Comparison of ENCODE assay signal across 2 cellular contexts in genomic region chr6:99471638-99472037, GRCh38.
A peak's percentile ranks its signal among the peaks of the same experiment; 100 is the strongest.
TF ChIP-seq lines count a peak whose summit lies in the region.

No MANE protein-coding gene starts in this region.

TF ChIP-seq in HEK293, 187 proteins besides CTCF, POLR2A, EP300 and RAD21 (continued from another document):
- TF ChIP-seq, protein P1, sequence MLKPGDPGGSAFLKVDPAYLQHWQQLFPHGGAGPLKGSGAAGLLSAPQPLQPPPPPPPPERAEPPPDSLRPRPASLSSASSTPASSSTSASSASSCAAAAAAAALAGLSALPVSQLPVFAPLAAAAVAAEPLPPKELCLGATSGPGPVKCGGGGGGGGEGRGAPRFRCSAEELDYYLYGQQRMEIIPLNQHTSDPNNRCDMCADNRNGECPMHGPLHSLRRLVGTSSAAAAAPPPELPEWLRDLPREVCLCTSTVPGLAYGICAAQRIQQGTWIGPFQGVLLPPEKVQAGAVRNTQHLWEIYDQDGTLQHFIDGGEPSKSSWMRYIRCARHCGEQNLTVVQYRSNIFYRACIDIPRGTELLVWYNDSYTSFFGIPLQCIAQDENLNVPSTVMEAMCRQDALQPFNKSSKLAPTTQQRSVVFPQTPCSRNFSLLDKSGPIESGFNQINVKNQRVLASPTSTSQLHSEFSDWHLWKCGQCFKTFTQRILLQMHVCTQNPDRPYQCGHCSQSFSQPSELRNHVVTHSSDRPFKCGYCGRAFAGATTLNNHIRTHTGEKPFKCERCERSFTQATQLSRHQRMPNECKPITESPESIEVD (tag by site-specific recombination; IDR thresholded peaks at IDR 0.05) = peak; percentile 56; the same call in 1 of the 2 replicates
- TF ChIP-seq ZNF596 (tag by site-specific recombination; IDR thresholded peaks at IDR 0.05) (no peak), ZNF677 (tag by site-specific recombination; IDR thresholded peaks at IDR 0.05) (no peak), ZBTB11 (tag by site-specific recombination; conservative IDR thresholded peaks at IDR 0.05; ENCODE audit: low read depth) (no peak), ZNF394 (tag by site-specific recombination; IDR thresholded peaks at IDR 0.05; ENCODE audit: borderline replicate concordance) (no peak), ZFP41 (tag by site-specific recombination; IDR thresholded peaks at IDR 0.05; ENCODE audit: borderline replicate concordance) (no peak), ZNF121 (tag by site-specific recombination; IDR thresholded peaks at IDR 0.05) (no peak), ZNF571 (tag by site-specific recombination; IDR thresholded peaks at IDR 0.05) (no peak), BCL11A (tag by site-specific recombination; IDR thresholded peaks at IDR 0.05; ENCODE audit: low read depth) (no peak), ZNF623 (tag by site-specific recombination; IDR thresholded peaks at IDR 0.05) (no peak), ZBTB17 (tag by site-specific recombination; IDR thresholded peaks at IDR 0.05) (no peak), GLI4 (tag by site-specific recombination; IDR thresholded peaks at IDR 0.05) (no peak), IKZF3 (tag by site-specific recombination; IDR thresholded peaks at IDR 0.05) (0 out of 2 replicates have a peak, but pooled peaks have one; percentile 11), ZBTB8A (tag by site-specific recombination; IDR thresholded peaks at IDR 0.05) (no peak), ZNF548 (tag by site-specific recombination; IDR thresholded peaks at IDR 0.05) (no peak), ZBTB7A (tag by site-specific recombination; IDR thresholded peaks at IDR 0.05; ENCODE audit: low read depth) (no peak), ZNF266 (tag by site-specific recombination; IDR thresholded peaks at IDR 0.05; ENCODE audit: low read depth) (no peak), ZNF658 (tag by site-specific recombination; IDR thresholded peaks at IDR 0.05) (no peak), AEBP2 (tag by site-specific recombination; IDR thresholded peaks at IDR 0.05; ENCODE audit: borderline replicate concordance) (no peak), ZNF423 (tag by site-specific recombination; IDR thresholded peaks at IDR 0.05) (no peak), ZNF558 (tag by site-specific recombination; IDR thresholded peaks at IDR 0.05) (no peak)
- TF ChIP-seq, protein P2, sequence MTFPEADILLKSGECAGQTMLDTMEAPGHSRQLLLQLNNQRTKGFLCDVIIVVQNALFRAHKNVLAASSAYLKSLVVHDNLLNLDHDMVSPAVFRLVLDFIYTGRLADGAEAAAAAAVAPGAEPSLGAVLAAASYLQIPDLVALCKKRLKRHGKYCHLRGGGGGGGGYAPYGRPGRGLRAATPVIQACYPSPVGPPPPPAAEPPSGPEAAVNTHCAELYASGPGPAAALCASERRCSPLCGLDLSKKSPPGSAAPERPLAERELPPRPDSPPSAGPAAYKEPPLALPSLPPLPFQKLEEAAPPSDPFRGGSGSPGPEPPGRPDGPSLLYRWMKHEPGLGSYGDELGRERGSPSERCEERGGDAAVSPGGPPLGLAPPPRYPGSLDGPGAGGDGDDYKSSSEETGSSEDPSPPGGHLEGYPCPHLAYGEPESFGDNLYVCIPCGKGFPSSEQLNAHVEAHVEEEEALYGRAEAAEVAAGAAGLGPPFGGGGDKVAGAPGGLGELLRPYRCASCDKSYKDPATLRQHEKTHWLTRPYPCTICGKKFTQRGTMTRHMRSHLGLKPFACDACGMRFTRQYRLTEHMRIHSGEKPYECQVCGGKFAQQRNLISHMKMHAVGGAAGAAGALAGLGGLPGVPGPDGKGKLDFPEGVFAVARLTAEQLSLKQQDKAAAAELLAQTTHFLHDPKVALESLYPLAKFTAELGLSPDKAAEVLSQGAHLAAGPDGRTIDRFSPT (tag by site-specific recombination; IDR thresholded peaks at IDR 0.05) = no peak

TF ChIP-seq in K562, 482 proteins besides CTCF, POLR2A, EP300 and RAD21:
- TF ChIP-seq ZBTB9 (CRISPR knock-in tag; IDR thresholded peaks at IDR 0.05) (no peak), HNRNPK (IDR thresholded peaks at IDR 0.05; ENCODE audit: low read depth, low read length, poor library complexity, severe bottlenecking) (no peak), ZFX (CRISPR knock-in tag; IDR thresholded peaks at IDR 0.05) (no peak)
- TF ChIP-seq, protein P3, sequence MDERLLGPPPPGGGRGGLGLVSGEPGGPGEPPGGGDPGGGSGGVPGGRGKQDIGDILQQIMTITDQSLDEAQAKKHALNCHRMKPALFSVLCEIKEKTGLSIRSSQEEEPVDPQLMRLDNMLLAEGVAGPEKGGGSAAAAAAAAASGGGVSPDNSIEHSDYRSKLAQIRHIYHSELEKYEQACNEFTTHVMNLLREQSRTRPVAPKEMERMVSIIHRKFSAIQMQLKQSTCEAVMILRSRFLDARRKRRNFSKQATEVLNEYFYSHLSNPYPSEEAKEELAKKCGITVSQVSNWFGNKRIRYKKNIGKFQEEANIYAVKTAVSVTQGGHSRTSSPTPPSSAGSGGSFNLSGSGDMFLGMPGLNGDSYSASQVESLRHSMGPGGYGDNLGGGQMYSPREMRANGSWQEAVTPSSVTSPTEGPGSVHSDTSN (CRISPR knock-in tag; IDR thresholded peaks at IDR 0.05; ENCODE audit: low read depth) = no peak
- TF ChIP-seq, protein P3 (tag; conservative IDR thresholded peaks at IDR 0.05; ENCODE audit: low read depth) = 0 out of 2 replicates have a peak, but pooled peaks have one; percentile 12
